ENCODE assay signal across 30 cellular contexts in genomic region chr10:99843310-99843709, GRCh38.
DNase-seq lines count a peak whose midpoint lies in the region; ATAC-seq and TF ChIP-seq lines count a peak whose summit lies in the region.
"Had no signal": no experiment of that assay in that cellular context is flagged by ENCODE, and none has a peak within 500 bp of the region (broad histone marks: within the 10 kb centered on the region; RNA-seq: fewer than 3 reads in every experiment).

No MANE protein-coding gene starts in this region.

- no peak overlapping the region for H4K91ac ChIP-seq in H9 (ENCODE audit: insufficient read length, low read depth, low read length)

- WGBS in H9 (ENCODE audit: extremely low coverage, insufficient read length, low lambda C conversion rate): no CpG with 5 or more reads among the region's 3 CpGs

- H4K5ac ChIP-seq in H9 (ENCODE audit: insufficient read length, low read depth, low read length): no peak overlapping the region

- H3K56ac ChIP-seq in H9 (ENCODE audit: insufficient read length, low read depth, low read length): no peak overlapping the region

- no peak overlapping the region for H2BK120ac ChIP-seq in H9 (ENCODE audit: low read depth, low read length, poor library complexity, severe bottlenecking)

- H3K4me3 Mint-ChIP-seq in H9 (no peak overlapping the region), WTC11 (no peak overlapping the region)
- no peak overlapping the region for H3K4me3 Mint-ChIP-seq in activated T-helper 2 cell treated with anti-CD3 and anti-CD28 coated beads, Interferon-gamma antibody, Interleukin-2, Interleukin-4, amounts not matched to agents 10 μg/mL and 5 μg/mL and 100 μg/mL, durations not matched to agents 14 hours and 24 hours and 36 hours (ENCODE audit: low read depth)
- H3K4me3 Mint-ChIP-seq: activated CD4-positive, alpha-beta T cell treated with anti-CD3 and anti-CD28 coated beads for 36 hours; activated CD8-positive, alpha-beta T cell treated with anti-CD3 and anti-CD28 coated beads for 36 hours; activated naive CD4-positive, alpha-beta T cell treated with anti-CD3 and anti-CD28 coated beads, Interleukin-2, amount 50 U/mL, for 24 hours; activated T-helper 17 cell treated with anti-CD3 and anti-CD28 coated beads, Interleukin-2, amount 50 U/mL, for 72 hours; mesothelial cell of epicardium; stimulated activated effector memory CD8-positive, alpha-beta T cell treated with anti-CD3 and anti-CD28 coated beads, Interleukin-12 subunit alpha, Interleukin-12 subunit beta, amount 100 ng/mL, for 72 hours; T-helper 2 cell treated with Interferon-gamma antibody and Interleukin-4, amounts not matched to agents 5 μg/mL and 100 μg/mL, for 36 hours had no signal

- no peak overlapping the region for H3K23ac ChIP-seq in H9 (ENCODE audit: insufficient read length, low read depth, low read length)

- H2AK5ac ChIP-seq in H9 (ENCODE audit: insufficient read length, low read length): no peak overlapping the region

- DNase-seq in H9 (no peak), WTC11 (ENCODE audit: low spot score) (no peak), fibroblast of mammary gland (ENCODE audit: low read depth) (peak; percentile 27), stromal cell of bone marrow (ENCODE audit: low read depth) (peak; percentile 78), posterior vena cava (ENCODE audit: low spot score) (no peak), HEK293T (ENCODE audit: extremely low spot score) (no peak)
- DNase-seq in activated T-helper 2 cell treated with anti-CD3 and anti-CD28 coated beads, Interferon-gamma antibody, Interleukin-2, Interleukin-4, amounts not matched to agents 10 μg/mL and 5 μg/mL and 100 μg/mL, durations not matched to agents 14 hours and 24 hours and 36 hours (ENCODE audit: low spot score): no peak
- DNase-seq: activated CD4-positive, alpha-beta T cell treated with anti-CD3 and anti-CD28 coated beads for 36 hours; activated CD8-positive, alpha-beta T cell treated with anti-CD3 and anti-CD28 coated beads for 36 hours; amygdala; Calu3; DMS79; foreskin melanocyte; GF-D8; heart right ventricle; kidney glomerular epithelial cell; NCI-H1417 treated with DMSO at 0.1 percent for 48 hours; NCI-H2029 treated with DMSO at 0.1 percent for 48 hours; NCI-H226; NCI-H526 treated with DMSO at 0.1 percent for 48 hours; PC-9; Right ventricle myocardium superior; transverse colon had no signal

- no peak overlapping the region for H3K14ac ChIP-seq in H9 (ENCODE audit: insufficient read depth, low read length)

- H2AFZ ChIP-seq in H9 (ENCODE audit: low read length): no peak overlapping the region
- H2AFZ ChIP-seq: PC-9 had no signal

- no peak overlapping the region for H3K4ac ChIP-seq in H9 (ENCODE audit: low read depth, low read length)

- no peak overlapping the region for H3K27ac ChIP-seq in H9 (ENCODE audit: insufficient read length, low read depth, low read length)
- H3K27ac ChIP-seq: epithelial cell of prostate, heart right ventricle, PC-9, prostate gland, transverse colon had no signal

- H3K79me1 ChIP-seq in H9 (ENCODE audit: insufficient read depth, low read depth, low read length, poor library complexity, severe bottlenecking): no peaks in the 10 kb centered on the region

- H3K27ac Mint-ChIP-seq in H9 (peak overlapping the region; percentile 8 to 35 (median 11); a peak in 4 of 7 replicates), WTC11 (peak overlapping the region; percentile 37; the same call in 1 of the 2 replicates)
- H3K27ac Mint-ChIP-seq in activated T-helper 2 cell treated with anti-CD3 and anti-CD28 coated beads, Interferon-gamma antibody, Interleukin-2, Interleukin-4, amounts not matched to agents 10 μg/mL and 5 μg/mL and 100 μg/mL, durations not matched to agents 14 hours and 24 hours and 36 hours: no peak overlapping the region
- H3K27ac Mint-ChIP-seq: activated CD4-positive, alpha-beta T cell treated with anti-CD3 and anti-CD28 coated beads for 36 hours; activated CD8-positive, alpha-beta T cell treated with anti-CD3 and anti-CD28 coated beads for 36 hours; activated naive CD4-positive, alpha-beta T cell treated with anti-CD3 and anti-CD28 coated beads, Interleukin-2, amount 50 U/mL, for 24 hours; mesothelial cell of epicardium; stimulated activated effector memory CD8-positive, alpha-beta T cell treated with anti-CD3 and anti-CD28 coated beads, Interleukin-12 subunit alpha, Interleukin-12 subunit beta, amount 100 ng/mL, for 72 hours; T-helper 2 cell treated with Interferon-gamma antibody and Interleukin-4, amounts not matched to agents 5 μg/mL and 100 μg/mL, for 36 hours had no signal

- no peak overlapping the region for H3K9ac ChIP-seq in H9 (ENCODE audit: extremely low read depth, insufficient read length, low read length)

- no peak overlapping the region for H2BK12ac ChIP-seq in H9 (ENCODE audit: insufficient read length, low read depth, low read length)

- CTCF ChIA-PET in WTC11 (lab: Charles Lee): no interaction called here
- CTCF ChIA-PET in HEK293T (lab: Yijun Ruan, JAX): no interaction called here

- no peaks in the 10 kb centered on the region for H3K23me2 ChIP-seq in H9 (ENCODE audit: insufficient read length, low read depth, low read length, poor library complexity, severe bottlenecking)

- H3K4me1 ChIP-seq in H9 (ENCODE audit: insufficient read depth, low read length): peaks cover 1% of the 10 kb centered on the region; the same call in 1 of the 2 replicates
- H3K4me1 ChIP-seq: prostate gland had no signal

- no peak overlapping the region for H3K4me3 ChIP-seq in fibroblast of mammary gland (ENCODE audit: control insufficient read depth, low read depth, low read length)
- H3K4me3 ChIP-seq: heart right ventricle, PC-9, prostate gland, transverse colon had no signal

- POLR2A ChIA-PET in WTC11 (lab: Charles Lee): no interaction called here
- POLR2A ChIA-PET in HEK293T (lab: Yijun Ruan, JAX): no interaction called here

- H3K9me3 Mint-ChIP-seq in H9 (peaks cover 6% of the 10 kb centered on the region in 2 experiments), WTC11 (peaks cover 6% of the 10 kb centered on the region)
- no peaks in the 10 kb centered on the region for H3K9me3 Mint-ChIP-seq in activated T-helper 2 cell treated with anti-CD3 and anti-CD28 coated beads, Interferon-gamma antibody, Interleukin-2, Interleukin-4, amounts not matched to agents 10 μg/mL and 5 μg/mL and 100 μg/mL, durations not matched to agents 14 hours and 24 hours and 36 hours
- H3K9me3 Mint-ChIP-seq: activated CD8-positive, alpha-beta T cell treated with anti-CD3 and anti-CD28 coated beads for 36 hours; activated naive CD4-positive, alpha-beta T cell treated with anti-CD3 and anti-CD28 coated beads, Interleukin-2, amount 50 U/mL, for 24 hours; activated T-helper 17 cell treated with anti-CD3 and anti-CD28 coated beads, Interleukin-2, amount 50 U/mL, for 72 hours; mesothelial cell of epicardium; stimulated activated effector memory CD8-positive, alpha-beta T cell treated with anti-CD3 and anti-CD28 coated beads, Interleukin-12 subunit alpha, Interleukin-12 subunit beta, amount 100 ng/mL, for 72 hours; T-helper 2 cell treated with Interferon-gamma antibody and Interleukin-4, amounts not matched to agents 5 μg/mL and 100 μg/mL, for 36 hours had no signal

- H3K4me1 Mint-ChIP-seq in H9 (peaks cover 17 to 25% of the 10 kb centered on the region in 2 experiments), WTC11 (peaks cover 27% of the 10 kb centered on the region)
- no peaks in the 10 kb centered on the region for H3K4me1 Mint-ChIP-seq in activated T-helper 2 cell treated with anti-CD3 and anti-CD28 coated beads, Interferon-gamma antibody, Interleukin-2, Interleukin-4, amounts not matched to agents 10 μg/mL and 5 μg/mL and 100 μg/mL, durations not matched to agents 14 hours and 24 hours and 36 hours (ENCODE audit: low read depth)
- H3K4me1 Mint-ChIP-seq: activated T-helper 17 cell treated with anti-CD3 and anti-CD28 coated beads, Interleukin-2, amount 50 U/mL, for 72 hours; stimulated activated effector memory CD8-positive, alpha-beta T cell treated with anti-CD3 and anti-CD28 coated beads, Interleukin-12 subunit alpha, Interleukin-12 subunit beta, amount 100 ng/mL, for 72 hours had no signal

- no peak overlapping the region for H3T11ph ChIP-seq in H9 (ENCODE audit: low read length)

- H3K4me2 ChIP-seq in H9 (ENCODE audit: insufficient read depth, insufficient read length, low read length): no peak overlapping the region
- H3K4me2 ChIP-seq: PC-9 had no signal

- no peak overlapping the region for H2BK20ac ChIP-seq in H9 (ENCODE audit: low read depth, low read length, poor library complexity, severe bottlenecking)

- no peaks in the 10 kb centered on the region for H3K27me3 ChIP-seq in H9 (ENCODE audit: insufficient read depth, low read length)
- H3K27me3 ChIP-seq: heart right ventricle, transverse colon had no signal

- H3K36me3 Mint-ChIP-seq in H9 (ENCODE audit: insufficient read depth in 1 of 3, low read depth in 3 of 3) (peaks cover 0 to 5% (median 5%) of the 10 kb centered on the region in 3 experiments; a peak in 5 of 7 replicates), WTC11 (peaks cover 5% of the 10 kb centered on the region)
- H3K36me3 Mint-ChIP-seq in activated T-helper 2 cell treated with anti-CD3 and anti-CD28 coated beads, Interferon-gamma antibody, Interleukin-2, Interleukin-4, amounts not matched to agents 10 μg/mL and 5 μg/mL and 100 μg/mL, durations not matched to agents 14 hours and 24 hours and 36 hours (ENCODE audit: low read depth): no peaks in the 10 kb centered on the region
- H3K36me3 Mint-ChIP-seq: activated naive CD4-positive, alpha-beta T cell treated with anti-CD3 and anti-CD28 coated beads, Interleukin-2, amount 50 U/mL, for 24 hours; stimulated activated effector memory CD8-positive, alpha-beta T cell treated with anti-CD3 and anti-CD28 coated beads, Interleukin-12 subunit alpha, Interleukin-12 subunit beta, amount 100 ng/mL, for 72 hours had no signal

- H3K79me2 ChIP-seq in H9 (ENCODE audit: insufficient read depth, low read length): no peaks in the 10 kb centered on the region

- peaks cover 9% of the 10 kb centered on the region; the same call in 1 of the 2 replicates for H3K27me3 Mint-ChIP-seq in H9 (ENCODE audit: low read depth)
- peaks cover 6% of the 10 kb centered on the region; the same call in 1 of the 2 replicates for H3K27me3 Mint-ChIP-seq in WTC11 (ENCODE audit: low read depth)
- H3K27me3 Mint-ChIP-seq in activated T-helper 2 cell treated with anti-CD3 and anti-CD28 coated beads, Interferon-gamma antibody, Interleukin-2, Interleukin-4, amounts not matched to agents 10 μg/mL and 5 μg/mL and 100 μg/mL, durations not matched to agents 14 hours and 24 hours and 36 hours (ENCODE audit: low read depth): peaks cover 5% of the 10 kb centered on the region
- H3K27me3 Mint-ChIP-seq: activated CD4-positive, alpha-beta T cell treated with anti-CD3 and anti-CD28 coated beads for 36 hours; activated CD8-positive, alpha-beta T cell treated with anti-CD3 and anti-CD28 coated beads for 36 hours; activated naive CD4-positive, alpha-beta T cell treated with anti-CD3 and anti-CD28 coated beads, Interleukin-2, amount 50 U/mL, for 24 hours; activated T-helper 17 cell treated with anti-CD3 and anti-CD28 coated beads, Interleukin-2, amount 50 U/mL, for 72 hours had no signal

- no peak overlapping the region for H2BK15ac ChIP-seq in H9 (ENCODE audit: low read depth, low read length)

- no peaks in the 10 kb centered on the region for H4K20me1 ChIP-seq in H9 (ENCODE audit: control insufficient read depth, insufficient read depth, insufficient read length)

- intact Hi-C loops in posterior vena cava (cut with DNase I): no loop called here
- intact Hi-C loops in activated T-helper 2 cell treated with anti-CD3 and anti-CD28 coated beads, Interferon-gamma antibody, Interleukin-2, Interleukin-4, amounts not matched to agents 10 μg/mL and 5 μg/mL and 100 μg/mL, durations not matched to agents 14 hours and 24 hours and 36 hours (cut with micrococcal nuclease): no loop called here

- TF ChIP-seq CTCF in H9 (conservative IDR thresholded peaks at IDR 0.05) (no peak), WTC11 (IDR thresholded peaks at IDR 0.05) (no peak), fibroblast of mammary gland (conservative IDR thresholded peaks at IDR 0.05; ENCODE audit: control insufficient read depth, insufficient read depth, low read depth, low read length) (no peak)

- no peaks in the 10 kb centered on the region for H3K9me3 ChIP-seq in H9 (ENCODE audit: control insufficient read depth, low read depth, low read length)
- H3K9me3 ChIP-seq: heart right ventricle, prostate gland, transverse colon had no signal

- no peak for ATAC-seq in WTC11
- ATAC-seq: activated CD4-positive, alpha-beta T cell treated with anti-CD3 and anti-CD28 coated beads for 36 hours; activated CD8-positive, alpha-beta T cell treated with anti-CD3 and anti-CD28 coated beads for 36 hours; activated T-helper 17 cell treated with anti-CD3 and anti-CD28 coated beads, Interleukin-2, amount 50 U/mL, for 72 hours; heart right ventricle; stimulated activated effector memory CD8-positive, alpha-beta T cell treated with anti-CD3 and anti-CD28 coated beads, Interleukin-12 subunit alpha, Interleukin-12 subunit beta, amount 100 ng/mL, for 72 hours had no signal

- no peak overlapping the region for H2BK5ac ChIP-seq in H9 (ENCODE audit: insufficient read length, low read length)

- H3K18ac ChIP-seq in H9 (ENCODE audit: insufficient read length, low read depth, low read length): no peak overlapping the region

- H4K8ac ChIP-seq in H9 (replicated peaks; ENCODE audit: insufficient read length, low read depth, low read length): no peak overlapping the region

Comparison
In these comparisons a context has a peak if more than half of its experiments do, and no peak if none do; other contexts are left out.
1. DNase-seq: peak in fibroblast of mammary gland (single experiment) and stromal cell of bone marrow (single experiment); none in H9 (single experiment), WTC11 (single experiment), posterior vena cava (single experiment), activated T-helper 2 cell treated with anti-CD3 and anti-CD28 coated beads, Interferon-gamma antibody, Interleukin-2, Interleukin-4, amounts not matched to agents 10 μg/mL and 5 μg/mL and 100 μg/mL, durations not matched to agents 14 hours and 24 hours and 36 hours (single experiment) and HEK293T (single experiment).